31 cellular contexts compared by ENCODE assay signal in genomic region chr10:34484164-34484563, GRCh38.
"Had no signal": no experiment of that assay in that cellular context is flagged by ENCODE, and none has a peak within 500 bp of the region (broad histone marks: within the 10 kb centered on the region; RNA-seq: fewer than 3 reads in every experiment).

No MANE protein-coding gene starts in this region.

- H3K4me1 ChIP-seq: adrenal gland, ascending aorta, breast epithelium had no signal

- H3K36me3 Mint-ChIP-seq: activated CD8-positive, alpha-beta memory T cell treated with anti-CD3 and anti-CD28 coated beads, Interleukin-2, amount 10 ng/mL, durations not matched to agents 7 days and 5 days; activated naive CD4-positive, alpha-beta T cell treated with anti-CD3 and anti-CD28 coated beads, Interleukin-2, amount 50 U/mL, for 24 hours; activated naive CD8-positive, alpha-beta T cell treated with anti-CD3 and anti-CD28 coated beads for 36 hours; brain had no signal

- H3K4me3 ChIP-seq: adrenal gland, ascending aorta, breast epithelium, cardiac muscle cell, colonic mucosa had no signal

- H3K9me3 Mint-ChIP-seq: activated B cell treated with CpG ODN at 0.5 μM for 24 hours; activated naive CD4-positive, alpha-beta T cell treated with anti-CD3 and anti-CD28 coated beads for 36 hours; activated naive CD4-positive, alpha-beta T cell treated with anti-CD3 and anti-CD28 coated beads, Interleukin-2, amount 50 U/mL, for 24 hours; activated naive CD8-positive, alpha-beta T cell treated with anti-CD3 and anti-CD28 coated beads for 36 hours; activated naive CD8-positive, alpha-beta T cell treated with anti-CD3 and anti-CD28 coated beads, Interleukin-2, amount 50 U/mL, for 24 hours; activated T-helper 1 cell treated with anti-CD3 and anti-CD28 coated beads, Interleukin-12 subunit alpha, Interleukin-12 subunit beta, Interleukin-2, Interleukin-4 antibody, amounts not matched to agents 30 ng/mL and 10 ng/mL and 1 ng/mL, durations not matched to agents 14 hours and 24 hours and 36 hours; activated T-helper 2 cell treated with anti-CD3 and anti-CD28 coated beads, Interferon-gamma antibody, Interleukin-2, Interleukin-4, amounts not matched to agents 10 μg/mL and 5 μg/mL and 100 μg/mL, durations not matched to agents 14 hours and 24 hours and 36 hours; brain had no signal

- H3K27ac Mint-ChIP-seq: activated B cell treated with CpG ODN at 0.5 μM for 24 hours; activated CD8-positive, alpha-beta memory T cell treated with anti-CD3 and anti-CD28 coated beads, Interleukin-2, amount 10 ng/mL, durations not matched to agents 7 days and 5 days; activated CD8-positive, alpha-beta T cell treated with anti-CD3 and anti-CD28 coated beads, Interleukin-2, amount 10 ng/mL, durations not matched to agents 7 days and 5 days; activated naive CD4-positive, alpha-beta T cell treated with anti-CD3 and anti-CD28 coated beads for 36 hours; activated naive CD4-positive, alpha-beta T cell treated with anti-CD3 and anti-CD28 coated beads, Interleukin-2, amount 50 U/mL, for 24 hours; activated naive CD8-positive, alpha-beta T cell treated with anti-CD3 and anti-CD28 coated beads for 36 hours; activated naive CD8-positive, alpha-beta T cell treated with anti-CD3 and anti-CD28 coated beads, Interleukin-2, amount 50 U/mL, for 24 hours; activated T-helper 1 cell treated with anti-CD3 and anti-CD28 coated beads, Interleukin-12 subunit alpha, Interleukin-12 subunit beta, Interleukin-2, Interleukin-4 antibody, amounts not matched to agents 30 ng/mL and 10 ng/mL and 1 ng/mL, durations not matched to agents 14 hours and 24 hours and 36 hours; activated T-helper 2 cell treated with anti-CD3 and anti-CD28 coated beads, Interferon-gamma antibody, Interleukin-2, Interleukin-4, amounts not matched to agents 10 μg/mL and 5 μg/mL and 100 μg/mL, durations not matched to agents 14 hours and 24 hours and 36 hours; brain had no signal

- ATAC-seq: activated CD4-positive, CD25-positive, alpha-beta regulatory T cell treated with anti-CD3 and anti-CD28 coated beads, Interleukin-2, amount 50 U/mL, for 24 hours; activated CD8-positive, alpha-beta memory T cell treated with anti-CD3 and anti-CD28 coated beads, Interleukin-2, amount 10 ng/mL, durations not matched to agents 7 days and 5 days; activated CD8-positive, alpha-beta T cell treated with anti-CD3 and anti-CD28 coated beads, Interleukin-2, amount 10 ng/mL, durations not matched to agents 7 days and 5 days; activated naive CD8-positive, alpha-beta T cell treated with anti-CD3 and anti-CD28 coated beads, Interleukin-2, amount 50 U/mL, for 24 hours; esophagus mucosa had no signal

- H3K9me3 ChIP-seq: adrenal gland, ascending aorta, breast epithelium, colonic mucosa had no signal

- H3K4me1 Mint-ChIP-seq: activated B cell treated with CpG ODN at 0.5 μM for 24 hours; activated CD8-positive, alpha-beta memory T cell treated with anti-CD3 and anti-CD28 coated beads, Interleukin-2, amount 10 ng/mL, durations not matched to agents 7 days and 5 days; activated naive CD4-positive, alpha-beta T cell treated with anti-CD3 and anti-CD28 coated beads, Interleukin-2, amount 50 U/mL, for 24 hours; activated naive CD8-positive, alpha-beta T cell treated with anti-CD3 and anti-CD28 coated beads for 36 hours; activated naive CD8-positive, alpha-beta T cell treated with anti-CD3 and anti-CD28 coated beads, Interleukin-2, amount 50 U/mL, for 24 hours had no signal

- H3K4me3 Mint-ChIP-seq: activated B cell treated with CpG ODN at 0.5 μM for 24 hours; activated CD8-positive, alpha-beta memory T cell treated with anti-CD3 and anti-CD28 coated beads, Interleukin-2, amount 10 ng/mL, durations not matched to agents 7 days and 5 days; activated CD8-positive, alpha-beta T cell treated with anti-CD3 and anti-CD28 coated beads, Interleukin-2, amount 10 ng/mL, durations not matched to agents 7 days and 5 days; activated naive CD4-positive, alpha-beta T cell treated with anti-CD3 and anti-CD28 coated beads for 36 hours; activated naive CD4-positive, alpha-beta T cell treated with anti-CD3 and anti-CD28 coated beads, Interleukin-2, amount 50 U/mL, for 24 hours; activated naive CD8-positive, alpha-beta T cell treated with anti-CD3 and anti-CD28 coated beads for 36 hours; activated naive CD8-positive, alpha-beta T cell treated with anti-CD3 and anti-CD28 coated beads, Interleukin-2, amount 50 U/mL, for 24 hours; activated T-helper 1 cell treated with anti-CD3 and anti-CD28 coated beads, Interleukin-12 subunit alpha, Interleukin-12 subunit beta, Interleukin-2, Interleukin-4 antibody, amounts not matched to agents 30 ng/mL and 10 ng/mL and 1 ng/mL, durations not matched to agents 14 hours and 24 hours and 36 hours; brain had no signal

- H3K27me3 Mint-ChIP-seq: activated B cell treated with CpG ODN at 0.5 μM for 24 hours; activated CD8-positive, alpha-beta memory T cell treated with anti-CD3 and anti-CD28 coated beads, Interleukin-2, amount 10 ng/mL, durations not matched to agents 7 days and 5 days; activated naive CD8-positive, alpha-beta T cell treated with anti-CD3 and anti-CD28 coated beads for 36 hours; brain had no signal

- H3K27ac ChIP-seq: adrenal gland, ascending aorta, breast epithelium, cardiac muscle cell, colonic mucosa had no signal

- H3K36me3 ChIP-seq: adrenal gland, ascending aorta, breast epithelium, cardiac muscle cell, colonic mucosa had no signal

- DNase-seq: activated B cell treated with CpG ODN at 0.5 μM for 24 hours; activated CD4-positive, alpha-beta T cell treated with anti-CD3 and anti-CD28 coated beads for 48 hours; activated CD4-positive, alpha-beta T cell treated with anti-CD3 and anti-CD28 coated beads, Interleukin-2, amount 50 U/mL, for 1 hour; activated CD4-positive, alpha-beta T cell treated with anti-CD3 and anti-CD28 coated beads, Interleukin-2, amount 50 U/mL, for 48 hours; activated CD8-positive, alpha-beta memory T cell treated with anti-CD3 and anti-CD28 coated beads, Interleukin-2, amount 10 ng/mL, durations not matched to agents 7 days and 5 days; activated CD8-positive, alpha-beta memory T cell treated with anti-CD3 and anti-CD28 coated beads, Interleukin-2, amount 50 U/mL, for 4 hours; activated CD8-positive, alpha-beta T cell treated with anti-CD3 and anti-CD28 coated beads, Interleukin-2, amount 10 ng/mL, durations not matched to agents 7 days and 5 days; activated effector memory CD4-positive, alpha-beta T cell treated with anti-CD3 and anti-CD28 coated beads, Interleukin-2, amount 50 U/mL, for 16 hours; activated naive CD4-positive, alpha-beta T cell treated with anti-CD3 and anti-CD28 coated beads for 36 hours; activated naive CD8-positive, alpha-beta T cell treated with anti-CD3 and anti-CD28 coated beads for 36 hours; activated naive CD8-positive, alpha-beta T cell treated with anti-CD3 and anti-CD28 coated beads, Interleukin-2, amount 50 U/mL, for 24 hours; activated T-cell treated with anti-CD3 and anti-CD28 coated beads, Interleukin-2, amount 50 U/mL, for 1 hour; activated T-cell treated with anti-CD3 and anti-CD28 coated beads, Interleukin-2, amount 50 U/mL, for 48 hours; adrenal gland; amygdala; central memory CD4-positive, alpha-beta T cell; cerebellar nuclear complex; colonic mucosa; effector CD8-positive, alpha-beta T cell; foreskin fibroblast; head of caudate nucleus; T-helper 2 cell had no signal

- H3K27me3 ChIP-seq: adrenal gland, ascending aorta, breast epithelium, cardiac muscle cell, colonic mucosa had no signal
